Comparison of ENCODE assay signal across 8 cellular contexts in the genomic region with DNA sequence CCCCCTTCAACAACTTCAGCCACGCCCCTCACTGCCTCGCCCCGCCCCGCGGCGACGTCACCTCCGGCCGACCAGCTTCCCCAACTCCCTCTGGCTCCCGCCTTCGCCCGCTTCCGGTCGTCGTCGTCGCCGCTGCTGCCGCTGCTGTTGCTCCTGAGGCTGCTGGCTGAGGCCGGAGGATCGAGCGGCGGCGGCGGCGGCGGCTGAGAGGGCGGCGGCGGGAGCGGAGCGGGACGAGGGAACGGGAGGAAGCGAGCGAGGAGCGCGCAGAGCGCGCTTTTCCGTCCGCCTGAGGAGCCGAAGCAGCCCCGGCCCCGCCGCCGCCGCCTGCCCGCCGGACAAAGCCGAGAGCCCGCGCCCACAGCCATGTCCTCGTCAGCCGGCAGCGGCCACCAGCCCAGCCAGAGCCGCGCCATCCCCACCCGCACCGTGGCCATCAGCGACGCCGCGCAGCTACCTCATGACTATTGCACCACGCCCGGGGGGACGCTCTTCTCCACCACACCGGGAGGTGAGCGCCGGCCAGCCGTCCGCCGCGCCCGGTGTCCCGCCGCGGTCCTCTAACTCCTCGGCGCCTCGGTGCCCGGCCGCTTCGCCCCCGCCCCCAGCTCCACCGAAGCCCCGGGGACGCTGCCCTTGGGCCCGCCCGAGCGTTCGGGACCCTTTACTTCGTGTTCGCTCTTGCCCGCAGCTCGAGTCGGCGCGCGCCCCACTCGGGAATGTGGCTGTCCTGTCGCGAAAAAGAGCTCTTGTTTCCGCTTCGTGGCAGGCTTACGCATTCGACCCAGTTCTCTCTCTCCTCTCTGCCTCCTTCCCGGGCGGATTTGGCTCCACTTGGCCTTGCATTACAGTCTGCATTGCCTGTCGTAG. TPM values are rescaled to one million over a fixed set of nuclear protein-coding genes. Genes with fewer than 3 reads are reported as not detected.
DNase-seq lines count a peak whose midpoint lies in the region; ATAC-seq lines count a peak whose summit lies in the region.

A gene with protein sequence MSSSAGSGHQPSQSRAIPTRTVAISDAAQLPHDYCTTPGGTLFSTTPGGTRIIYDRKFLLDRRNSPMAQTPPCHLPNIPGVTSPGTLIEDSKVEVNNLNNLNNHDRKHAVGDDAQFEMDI (plus strand): TSS at position 110 of the 870 bp plus-strand sequence. CDS start 257 bp downstream, at position 367.

- H3K36me3 ChIP-seq in HUES48 (ENCODE audit: control insufficient read depth, insufficient read depth, low read length) (peaks cover 16% of the 10 kb centered on the region), NT2/D1 (ENCODE audit: insufficient read depth, insufficient read length, low read length) (peaks cover 17% of the 10 kb centered on the region), endocrine pancreas (ENCODE audit: control insufficient read depth, insufficient read depth, low read length) (no peaks in the 10 kb centered on the region), mesendoderm (ENCODE audit: control insufficient read depth, insufficient read depth, low read length) (no peaks in the 10 kb centered on the region)

- DNase-seq in COR-L47 (lab: John Stamatoyannopoulos, UW), result peak; percentile 76
- peak; percentile 93 for DNase-seq in NT2/D1 (ENCODE audit: low read depth, low spot score)
- peak; percentile 88 for DNase-seq in activated CD8-positive, alpha-beta memory T cell treated with anti-CD3 and anti-CD28 coated beads, Interleukin-2, amount 50 U/mL, for 1 hour (ENCODE audit: extremely low read depth)
- DNase-seq in mesendoderm, result peak; percentile 97
- peak; percentile 100 for DNase-seq in stimulated activated CD8-positive, alpha-beta memory T cell treated with anti-CD3 and anti-CD28 coated beads, Interleukin-15, amount 100 ng/mL, for 1 hour (ENCODE audit: low read depth)

- peak within 1 kb of the TSS; percentile 98 for H3K23ac ChIP-seq in mesendoderm (ENCODE audit: low read length)

- ATAC-seq in GM21381 (IDR thresholded peaks at IDR 0.05; ENCODE audit: unreplicated experiment), result peak; percentile 82

- no CpG with 5 or more reads among the region's 110 CpGs for WGBS in mesendoderm (ENCODE audit: extremely low coverage, insufficient coverage, low lambda C conversion rate)

- H3K4me2 ChIP-seq in mesendoderm (ENCODE audit: low read length), result peak within 1 kb of the TSS; percentile 100

- H2AK5ac ChIP-seq in mesendoderm (ENCODE audit: low read length), result no peak within 1 kb of the TSS

- no peak within 1 kb of the TSS for H4K5ac ChIP-seq in mesendoderm (ENCODE audit: low read length)

- H3K18ac ChIP-seq in mesendoderm (ENCODE audit: low read length), result peak within 1 kb of the TSS; percentile 41

- H2BK15ac ChIP-seq in mesendoderm (replicated peaks; ENCODE audit: low read depth), result no peak within 1 kb of the TSS

- peak within 1 kb of the TSS; percentile 78 for H3K27ac ChIP-seq in HUES48 (ENCODE audit: low read depth, low read length)
- H3K27ac ChIP-seq in mesendoderm (ENCODE audit: low read depth, low read length), result peak within 1 kb of the TSS; percentile 32

- H3K27me3 ChIP-seq in HUES48 (ENCODE audit: control insufficient read depth, insufficient read depth, low read length), result no peaks in the 10 kb centered on the region
- no peaks in the 10 kb centered on the region for H3K27me3 ChIP-seq in NT2/D1 (ENCODE audit: insufficient read depth, insufficient read length)
- no peaks in the 10 kb centered on the region for H3K27me3 ChIP-seq in endocrine pancreas (ENCODE audit: control insufficient read depth, insufficient read depth, low read length)
- no peaks in the 10 kb centered on the region for H3K27me3 ChIP-seq in mesendoderm (ENCODE audit: insufficient read depth, low read length, poor library complexity)

- no peak within 1 kb of the TSS for H2BK5ac ChIP-seq in mesendoderm (ENCODE audit: low read length)

- peak within 1 kb of the TSS; percentile 99 for H3K56ac ChIP-seq in mesendoderm (ENCODE audit: low read length)

- H3K4me3 ChIP-seq in HUES48 (ENCODE audit: low read depth, low read length), result peak within 1 kb of the TSS; percentile 96
- H3K4me3 ChIP-seq in NT2/D1 (ENCODE audit: insufficient read length, low read depth), result peak within 1 kb of the TSS; percentile 80
- H3K4me3 ChIP-seq in endocrine pancreas (ENCODE audit: control insufficient read depth, insufficient read depth, low read length), result peak within 1 kb of the TSS; percentile 73
- peak within 1 kb of the TSS; percentile 52 for H3K4me3 ChIP-seq in mesendoderm (ENCODE audit: low read length)

- H3K4me1 ChIP-seq in HUES48 (ENCODE audit: control insufficient read depth, insufficient read depth, low read length), result peaks cover 17% of the 10 kb centered on the region
- no peaks in the 10 kb centered on the region for H3K4me1 ChIP-seq in NT2/D1 (ENCODE audit: insufficient read depth, insufficient read length)
- H3K4me1 ChIP-seq in endocrine pancreas (ENCODE audit: control insufficient read depth, insufficient read depth, low read length), result peaks cover 7% of the 10 kb centered on the region
- H3K4me1 ChIP-seq in mesendoderm (ENCODE audit: control insufficient read depth, low read depth, low read length), result peaks cover 4% of the 10 kb centered on the region

- no peak within 1 kb of the TSS for H2BK120ac ChIP-seq in mesendoderm (ENCODE audit: low read depth, low read length)

- peaks cover 9% of the 10 kb centered on the region for H3K79me1 ChIP-seq in mesendoderm (ENCODE audit: low read length)

- H3K9me3 ChIP-seq in HUES48 (ENCODE audit: control insufficient read depth, insufficient read depth, low read length) (0 out of 2 replicates have a peak, but pooled peaks cover 3% of the 10 kb centered on the region), NT2/D1 (ENCODE audit: insufficient read depth, low read length) (peaks cover 6% of the 10 kb centered on the region; the same call in 1 of the 2 replicates), endocrine pancreas (ENCODE audit: control insufficient read depth, low read length) (no peaks in the 10 kb centered on the region)

- no peak within 1 kb of the TSS for H4K8ac ChIP-seq in mesendoderm (ENCODE audit: low read depth, low read length)

- H3K79me2 ChIP-seq in mesendoderm (ENCODE audit: control insufficient read depth, insufficient read depth, low read length), result peaks cover 34% of the 10 kb centered on the region

- peak within 1 kb of the TSS; percentile 18 for H3K4ac ChIP-seq in mesendoderm (ENCODE audit: low read depth, low read length)

- H3K9ac ChIP-seq in HUES48 (ENCODE audit: low read depth, low read length), result peak within 1 kb of the TSS; percentile 86
- peak within 1 kb of the TSS; percentile 85 for H3K9ac ChIP-seq in NT2/D1 (ENCODE audit: insufficient read length, low read depth)
- H3K9ac ChIP-seq in endocrine pancreas (ENCODE audit: control insufficient read depth, insufficient read depth, low read length), result peak within 1 kb of the TSS; percentile 27
- H3K9ac ChIP-seq in mesendoderm (ENCODE audit: low read length), result peak within 1 kb of the TSS; percentile 83

RNA-seq across cellular contexts. Expression of the gene that starts here (rescaled TPM):
- 106 TPM for polyA plus RNA-seq in mesendoderm (2013, experiment 1 of 2)
- 104 TPM for polyA plus RNA-seq in mesendoderm (2013, experiment 2 of 2)

Comparison
In these comparisons a context has a peak if more than half of its experiments do, and no peak if none do; other contexts are left out.
1. Peak in every context shown above with its lines: DNase-seq, ATAC-seq, H3K4me3 ChIP-seq and H3K27ac ChIP-seq.
2. H3K9ac ChIP-seq: peak in every context shown above with its lines; median percentile 86 in HUES48; 85 in NT2/D1; 83 in mesendoderm; 27 in endocrine pancreas.